Comparison of ENCODE assay signal across 35 cellular contexts in genomic region chr7:39557222-39557621, GRCh38.
"Had no signal": no experiment of that assay in that cellular context is flagged by ENCODE, and none has a peak within 500 bp of the region (broad histone marks: within the 10 kb centered on the region; RNA-seq: fewer than 3 reads in every experiment).

No MANE protein-coding gene starts in this region.

- DNase-seq: activated B cell treated with CpG ODN at 0.5 μM for 24 hours; activated CD4-positive, alpha-beta memory T cell treated with anti-CD3 and anti-CD28 coated beads for 36 hours; activated CD4-positive, alpha-beta T cell treated with anti-CD3 and anti-CD28 coated beads for 48 hours; activated CD4-positive, alpha-beta T cell treated with anti-CD3 and anti-CD28 coated beads, Interleukin-2, amount 50 U/mL, for 1 hour; activated CD8-positive, alpha-beta memory T cell treated with anti-CD3 and anti-CD28 coated beads, Interleukin-2, amount 10 ng/mL, durations not matched to agents 7 days and 5 days; activated CD8-positive, alpha-beta memory T cell treated with anti-CD3 and anti-CD28 coated beads, Interleukin-2, amount 50 U/mL, for 4 hours; activated CD8-positive, alpha-beta T cell treated with anti-CD3 and anti-CD28 coated beads, Interleukin-2, amount 10 ng/mL, durations not matched to agents 7 days and 5 days; activated effector memory CD4-positive, alpha-beta T cell treated with anti-CD3 and anti-CD28 coated beads, Interleukin-2, amount 50 U/mL, for 16 hours; activated naive CD4-positive, alpha-beta T cell treated with anti-CD3 and anti-CD28 coated beads for 36 hours; activated naive CD8-positive, alpha-beta T cell treated with anti-CD3 and anti-CD28 coated beads for 36 hours; activated naive CD8-positive, alpha-beta T cell treated with anti-CD3 and anti-CD28 coated beads, Interleukin-2, amount 50 U/mL, for 24 hours; activated T-cell treated with anti-CD3 and anti-CD28 coated beads, Interleukin-2, amount 50 U/mL, for 1 hour; activated T-cell treated with anti-CD3 and anti-CD28 coated beads, Interleukin-2, amount 50 U/mL, for 48 hours; adrenal gland; central memory CD4-positive, alpha-beta T cell; cerebellar nuclear complex; colonic mucosa; effector CD8-positive, alpha-beta T cell; foreskin fibroblast; gastrocnemius medialis; glutamatergic neuron; heart left ventricle; T-cell; T1000; WERI-Rb-1 had no signal

- H3K4me1 ChIP-seq: ascending aorta, breast epithelium, colonic mucosa, gastrocnemius medialis, heart left ventricle had no signal

- H3K9me3 Mint-ChIP-seq: activated B cell treated with CpG ODN at 0.5 μM for 24 hours; activated CD4-positive, alpha-beta memory T cell treated with anti-CD3 and anti-CD28 coated beads for 36 hours; activated naive CD4-positive, alpha-beta T cell treated with anti-CD3 and anti-CD28 coated beads for 36 hours; activated naive CD4-positive, alpha-beta T cell treated with anti-CD3 and anti-CD28 coated beads, Interleukin-2, amount 50 U/mL, for 24 hours; activated naive CD8-positive, alpha-beta T cell treated with anti-CD3 and anti-CD28 coated beads for 36 hours; activated naive CD8-positive, alpha-beta T cell treated with anti-CD3 and anti-CD28 coated beads, Interleukin-2, amount 50 U/mL, for 24 hours; activated T-helper 1 cell treated with anti-CD3 and anti-CD28 coated beads, Interleukin-12 subunit alpha, Interleukin-12 subunit beta, Interleukin-2, Interleukin-4 antibody, amounts not matched to agents 30 ng/mL and 10 ng/mL and 1 ng/mL, durations not matched to agents 14 hours and 24 hours and 36 hours; activated T-helper 2 cell treated with anti-CD3 and anti-CD28 coated beads, Interferon-gamma antibody, Interleukin-2, Interleukin-4, amounts not matched to agents 10 μg/mL and 5 μg/mL and 100 μg/mL, durations not matched to agents 14 hours and 24 hours and 36 hours; brain; T-cell; T-helper 1 cell treated with Interleukin-12 subunit alpha and Interleukin-12 subunit beta and Interleukin-4 antibody, amounts not matched to agents 30 μg/mL and 1 μg/mL, for 36 hours had no signal

- H3K27me3 Mint-ChIP-seq: brain had no signal

- H3K36me3 ChIP-seq: adrenal gland, ascending aorta, breast epithelium, cardiac muscle cell, colonic mucosa, gastrocnemius medialis, heart left ventricle, WERI-Rb-1 had no signal

- H3K4me3 Mint-ChIP-seq: activated B cell treated with CpG ODN at 0.5 μM for 24 hours; activated CD4-positive, alpha-beta memory T cell treated with anti-CD3 and anti-CD28 coated beads for 36 hours; activated CD8-positive, alpha-beta memory T cell treated with anti-CD3 and anti-CD28 coated beads, Interleukin-2, amount 10 ng/mL, durations not matched to agents 7 days and 5 days; activated CD8-positive, alpha-beta T cell treated with anti-CD3 and anti-CD28 coated beads, Interleukin-2, amount 10 ng/mL, durations not matched to agents 7 days and 5 days; activated naive CD4-positive, alpha-beta T cell treated with anti-CD3 and anti-CD28 coated beads for 36 hours; activated naive CD4-positive, alpha-beta T cell treated with anti-CD3 and anti-CD28 coated beads, Interleukin-2, amount 50 U/mL, for 24 hours; activated naive CD8-positive, alpha-beta T cell treated with anti-CD3 and anti-CD28 coated beads for 36 hours; activated naive CD8-positive, alpha-beta T cell treated with anti-CD3 and anti-CD28 coated beads, Interleukin-2, amount 50 U/mL, for 24 hours; activated T-helper 1 cell treated with anti-CD3 and anti-CD28 coated beads, Interleukin-12 subunit alpha, Interleukin-12 subunit beta, Interleukin-2, Interleukin-4 antibody, amounts not matched to agents 30 ng/mL and 10 ng/mL and 1 ng/mL, durations not matched to agents 14 hours and 24 hours and 36 hours; brain; T-cell; T-helper 1 cell treated with Interleukin-12 subunit alpha and Interleukin-12 subunit beta and Interleukin-4 antibody, amounts not matched to agents 30 μg/mL and 1 μg/mL, for 36 hours had no signal

- H3K9me3 ChIP-seq: adrenal gland, ascending aorta, breast epithelium, colonic mucosa, gastrocnemius medialis, heart left ventricle had no signal

- H3K27ac ChIP-seq: adrenal gland, ascending aorta, breast epithelium, cardiac muscle cell, colonic mucosa, gastrocnemius medialis, heart left ventricle, WERI-Rb-1 had no signal

- ATAC-seq: activated CD4-positive, CD25-positive, alpha-beta regulatory T cell treated with anti-CD3 and anti-CD28 coated beads, Interleukin-2, amount 50 U/mL, for 24 hours; activated CD8-positive, alpha-beta memory T cell treated with anti-CD3 and anti-CD28 coated beads, Interleukin-2, amount 10 ng/mL, durations not matched to agents 7 days and 5 days; activated CD8-positive, alpha-beta T cell treated with anti-CD3 and anti-CD28 coated beads, Interleukin-2, amount 10 ng/mL, durations not matched to agents 7 days and 5 days; activated naive CD8-positive, alpha-beta T cell treated with anti-CD3 and anti-CD28 coated beads, Interleukin-2, amount 50 U/mL, for 24 hours; esophagus mucosa; gastrocnemius medialis; heart left ventricle; T-cell had no signal

- H3K4me3 ChIP-seq: adrenal gland, ascending aorta, breast epithelium, cardiac muscle cell, colonic mucosa, gastrocnemius medialis, heart left ventricle had no signal

- H3K36me3 Mint-ChIP-seq: activated CD4-positive, alpha-beta memory T cell treated with anti-CD3 and anti-CD28 coated beads for 36 hours; activated naive CD4-positive, alpha-beta T cell treated with anti-CD3 and anti-CD28 coated beads, Interleukin-2, amount 50 U/mL, for 24 hours; activated naive CD8-positive, alpha-beta T cell treated with anti-CD3 and anti-CD28 coated beads for 36 hours; brain; T-cell had no signal

- H3K4me1 Mint-ChIP-seq: activated B cell treated with CpG ODN at 0.5 μM for 24 hours; activated CD8-positive, alpha-beta memory T cell treated with anti-CD3 and anti-CD28 coated beads, Interleukin-2, amount 10 ng/mL, durations not matched to agents 7 days and 5 days; activated naive CD4-positive, alpha-beta T cell treated with anti-CD3 and anti-CD28 coated beads, Interleukin-2, amount 50 U/mL, for 24 hours; activated naive CD8-positive, alpha-beta T cell treated with anti-CD3 and anti-CD28 coated beads for 36 hours; activated naive CD8-positive, alpha-beta T cell treated with anti-CD3 and anti-CD28 coated beads, Interleukin-2, amount 50 U/mL, for 24 hours; T-cell had no signal

- H3K27ac Mint-ChIP-seq: activated B cell treated with CpG ODN at 0.5 μM for 24 hours; activated CD4-positive, alpha-beta memory T cell treated with anti-CD3 and anti-CD28 coated beads for 36 hours; activated CD8-positive, alpha-beta memory T cell treated with anti-CD3 and anti-CD28 coated beads, Interleukin-2, amount 10 ng/mL, durations not matched to agents 7 days and 5 days; activated CD8-positive, alpha-beta T cell treated with anti-CD3 and anti-CD28 coated beads, Interleukin-2, amount 10 ng/mL, durations not matched to agents 7 days and 5 days; activated naive CD4-positive, alpha-beta T cell treated with anti-CD3 and anti-CD28 coated beads for 36 hours; activated naive CD4-positive, alpha-beta T cell treated with anti-CD3 and anti-CD28 coated beads, Interleukin-2, amount 50 U/mL, for 24 hours; activated naive CD8-positive, alpha-beta T cell treated with anti-CD3 and anti-CD28 coated beads for 36 hours; activated naive CD8-positive, alpha-beta T cell treated with anti-CD3 and anti-CD28 coated beads, Interleukin-2, amount 50 U/mL, for 24 hours; activated T-helper 1 cell treated with anti-CD3 and anti-CD28 coated beads, Interleukin-12 subunit alpha, Interleukin-12 subunit beta, Interleukin-2, Interleukin-4 antibody, amounts not matched to agents 30 ng/mL and 10 ng/mL and 1 ng/mL, durations not matched to agents 14 hours and 24 hours and 36 hours; activated T-helper 2 cell treated with anti-CD3 and anti-CD28 coated beads, Interferon-gamma antibody, Interleukin-2, Interleukin-4, amounts not matched to agents 10 μg/mL and 5 μg/mL and 100 μg/mL, durations not matched to agents 14 hours and 24 hours and 36 hours; T-cell; T-helper 1 cell treated with Interleukin-12 subunit alpha and Interleukin-12 subunit beta and Interleukin-4 antibody, amounts not matched to agents 30 μg/mL and 1 μg/mL, for 36 hours had no signal

- H3K27me3 ChIP-seq: adrenal gland, ascending aorta, breast epithelium, cardiac muscle cell, colonic mucosa, gastrocnemius medialis had no signal
